Comparison of ENCODE assay signal across 23 cellular contexts in the genomic region with DNA sequence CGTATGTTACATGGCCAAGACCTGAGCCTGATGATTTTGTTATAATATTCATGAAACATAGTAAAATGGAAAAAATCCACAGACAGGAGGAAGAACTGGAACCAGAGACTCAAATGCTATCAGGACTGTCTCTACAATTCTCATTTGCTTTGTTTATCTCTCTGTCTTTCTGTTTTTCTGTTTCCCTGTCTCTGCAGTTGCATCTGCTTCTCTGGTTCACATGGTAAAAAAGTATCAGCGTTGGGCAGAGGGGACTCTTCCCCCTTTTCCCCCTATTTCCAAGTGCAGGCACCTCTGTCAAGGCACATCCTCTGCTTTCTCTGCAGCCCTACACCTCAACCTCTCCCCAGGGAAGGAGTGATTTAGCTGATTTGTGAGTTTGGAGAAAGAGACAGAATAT.
"Had no signal": no experiment of that assay in that cellular context is flagged by ENCODE, and none has a peak within 500 bp of the region (broad histone marks: within the 10 kb centered on the region; RNA-seq: fewer than 3 reads in every experiment).

No MANE protein-coding gene starts in this region.

- H3K4me1 ChIP-seq: adrenal gland, ascending aorta, prostate gland, thyroid gland, upper lobe of right lung had no signal

- H3K36me3 Mint-ChIP-seq: activated naive CD8-positive, alpha-beta T cell; naive thymus-derived CD4-positive, alpha-beta T cell; T-cell had no signal

- H3K4me3 ChIP-seq: adrenal gland, ascending aorta, coronary artery, heart left ventricle, ovary, prostate gland, thyroid gland, upper lobe of right lung had no signal

- DNase-seq: activated CD4-positive, alpha-beta T cell treated with anti-CD3 and anti-CD28 coated beads, Interleukin-2, amount 10 ng/mL, durations not matched to agents 7 days and 5 days; activated CD4-positive, CD25-positive, alpha-beta regulatory T cell treated with anti-CD3 and anti-CD28 coated beads, Interleukin-2, amount 50 U/mL, for 72 hours; activated gamma-delta T cell treated with Interleukin-2 at 50 U/mL for 16 hours; activated T-cell treated with anti-CD3 and anti-CD28 coated beads, Interleukin-2, amount 50 U/mL, for 1 hour; cerebellar nuclear complex; heart left ventricle; left colon; naive thymus-derived CD4-positive, alpha-beta T cell; stimulated activated CD4-positive, alpha-beta T cell treated with anti-CD3 and anti-CD28 coated beads, Interleukin-4, amount 100 ng/mL, for 24 hours; substantia nigra; T-cell had no signal

- H3K4me1 Mint-ChIP-seq: activated CD4-positive, alpha-beta T cell treated with anti-CD3 and anti-CD28 coated beads, Interleukin-2, amount 10 ng/mL, durations not matched to agents 7 days and 5 days; naive thymus-derived CD4-positive, alpha-beta T cell; neural crest cell; T-cell had no signal

- H3K27me3 ChIP-seq: adrenal gland, ascending aorta, heart left ventricle, ovary, thyroid gland, upper lobe of right lung had no signal

- H3K9me3 Mint-ChIP-seq: activated CD4-positive, alpha-beta T cell treated with anti-CD3 and anti-CD28 coated beads, Interleukin-2, amount 10 ng/mL, durations not matched to agents 7 days and 5 days; naive thymus-derived CD4-positive, alpha-beta T cell; neural crest cell; stimulated activated naive CD8-positive, alpha-beta T cell treated with anti-CD3 and anti-CD28 coated beads, Interleukin-15, Interleukin-2, amounts not matched to agents 100 ng/mL and 50 ng/mL, for 24 hours; T-cell; T-helper 2 cell treated with Interferon-gamma antibody and Interleukin-4, amounts not matched to agents 5 μg/mL and 100 μg/mL, for 36 hours had no signal

- H3K36me3 ChIP-seq: adrenal gland, ascending aorta, heart left ventricle, ovary, prostate gland, thyroid gland, upper lobe of right lung had no signal

- H3K27ac Mint-ChIP-seq: activated CD4-positive, alpha-beta T cell treated with anti-CD3 and anti-CD28 coated beads, Interleukin-2, amount 10 ng/mL, durations not matched to agents 7 days and 5 days; activated naive CD8-positive, alpha-beta T cell; naive thymus-derived CD4-positive, alpha-beta T cell; stimulated activated naive CD8-positive, alpha-beta T cell treated with anti-CD3 and anti-CD28 coated beads, Interleukin-15, Interleukin-2, amounts not matched to agents 100 ng/mL and 50 ng/mL, for 24 hours; T-cell; T-helper 2 cell treated with Interferon-gamma antibody and Interleukin-4, amounts not matched to agents 5 μg/mL and 100 μg/mL, for 36 hours had no signal

- H3K4me3 Mint-ChIP-seq: activated CD4-positive, alpha-beta T cell treated with anti-CD3 and anti-CD28 coated beads, Interleukin-2, amount 10 ng/mL, durations not matched to agents 7 days and 5 days; activated naive CD8-positive, alpha-beta T cell; naive thymus-derived CD4-positive, alpha-beta T cell; neural crest cell; stimulated activated naive CD8-positive, alpha-beta T cell treated with anti-CD3 and anti-CD28 coated beads, Interleukin-15, Interleukin-2, amounts not matched to agents 100 ng/mL and 50 ng/mL, for 24 hours; T-cell; T-helper 2 cell treated with Interferon-gamma antibody and Interleukin-4, amounts not matched to agents 5 μg/mL and 100 μg/mL, for 36 hours had no signal

- H3K27ac ChIP-seq: adrenal gland, ascending aorta, coronary artery, heart left ventricle, prostate gland, thyroid gland, upper lobe of right lung, VCaP had no signal

- ATAC-seq: left colon; naive thymus-derived CD4-positive, alpha-beta T cell; T-cell had no signal

- H3K9me3 ChIP-seq: adrenal gland, ascending aorta, heart left ventricle, ovary, prostate gland, thyroid gland, upper lobe of right lung had no signal
